ENCODE assay signal across 20 cellular contexts in the genomic region with DNA sequence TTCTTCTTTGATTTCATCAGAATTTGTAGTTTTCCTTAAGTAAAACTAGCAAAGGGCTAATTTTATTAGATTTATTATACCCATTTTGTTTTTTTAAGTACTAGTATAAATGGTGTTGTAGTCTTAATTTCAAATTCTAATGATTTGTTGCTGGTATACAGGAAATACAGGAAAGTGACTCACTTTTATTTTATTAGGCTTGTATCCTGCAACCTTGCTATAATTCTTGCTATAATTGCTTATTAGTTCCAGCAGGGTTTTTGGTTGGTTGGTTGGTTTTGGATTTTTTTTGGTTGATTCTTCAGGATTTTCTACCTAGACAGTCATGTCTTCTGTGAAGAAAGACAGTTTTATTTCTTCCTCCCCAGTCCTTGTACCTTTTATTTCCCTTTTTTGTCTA.
A peak's percentile ranks its signal among the peaks of the same experiment; 100 is the strongest.
DNase-seq lines count a peak whose midpoint lies in the region; ATAC-seq and TF ChIP-seq lines count a peak whose summit lies in the region.
"Had no signal": no experiment of that assay in that cellular context is flagged by ENCODE, and none has a peak within 500 bp of the region (broad histone marks: within the 10 kb centered on the region; RNA-seq: fewer than 3 reads in every experiment).

No MANE protein-coding gene starts in this region.

- H3K9ac ChIP-seq in Loucy (ENCODE audit: low read depth, low read length, poor library complexity, severe bottlenecking) (no peak overlapping the region), mesenchymal stem cell (ENCODE audit: low read length) (peak overlapping the region; percentile 24)

- peak; percentile 20 for DNase-seq in AG10803 (ENCODE audit: low read depth)
- DNase-seq in dermis blood vessel endothelial cell: peak; percentile 41
- no peak for DNase-seq in mesenchymal stem cell
- DNase-seq: AML-193; C1 segment of cervical spinal cord; Calu3; CD8-positive, alpha-beta memory T cell; GDM1; H9; HFFc6; NCI-H1092; NCI-H1436; NCI-H1930; NCI-H510A; NCI-H774 had no signal

- H3K9me3 ChIP-seq in Loucy (ENCODE audit: insufficient read depth, low read depth, low read length) (no peaks in the 10 kb centered on the region), mesenchymal stem cell (ENCODE audit: control insufficient read depth, low read length) (no peaks in the 10 kb centered on the region)

- ATAC-seq in activated CD4-positive, CD25-positive, alpha-beta regulatory T cell treated with anti-CD3 and anti-CD28 coated beads, Interleukin-2, amount 50 U/mL, for 24 hours: no peak
- ATAC-seq in HG02678 (IDR thresholded peaks at IDR 0.05; ENCODE audit: unreplicated experiment) (no peak), GM18517 (IDR thresholded peaks at IDR 0.05; ENCODE audit: unreplicated experiment) (no peak)
- ATAC-seq: Right ventricle myocardium inferior had no signal

- H3K4me1 ChIP-seq in Loucy (ENCODE audit: insufficient read depth, low read length, poor library complexity, severe bottlenecking): peaks cover 15% of the 10 kb centered on the region
- peaks cover 1% of the 10 kb centered on the region for H3K4me1 ChIP-seq in mesenchymal stem cell (ENCODE audit: control insufficient read depth, insufficient read depth, low read depth, low read length)

- peak overlapping the region; percentile 15 for H3K4me2 ChIP-seq in Loucy (ENCODE audit: low read depth, low read length, poor library complexity, severe bottlenecking)
- H3K4me2 ChIP-seq in mesenchymal stem cell (ENCODE audit: low read length, poor library complexity, severe bottlenecking): no peak overlapping the region

- H3K27me3 ChIP-seq in Loucy (ENCODE audit: insufficient read depth, low read length, poor library complexity, severe bottlenecking) (no peaks in the 10 kb centered on the region), mesenchymal stem cell (ENCODE audit: control insufficient read depth in 1 of 2, insufficient read depth in 1 of 2, low read length in 2 of 2) (no peaks in the 10 kb centered on the region)

- no peak overlapping the region for H3K14ac ChIP-seq in mesenchymal stem cell (ENCODE audit: low read length in 2 of 2)

- no peaks in the 10 kb centered on the region for H3F3A ChIP-seq in Loucy (ENCODE audit: low read depth)

- no peak overlapping the region for H2BK5ac ChIP-seq in mesenchymal stem cell (ENCODE audit: low read depth, low read length, poor library complexity, severe bottlenecking)

- H2AFZ ChIP-seq in Loucy (ENCODE audit: low read length) (no peak overlapping the region), mesenchymal stem cell (ENCODE audit: low read depth, low read length) (no peak overlapping the region)

- no peak overlapping the region for H4K8ac ChIP-seq in mesenchymal stem cell (ENCODE audit: low read length)

- H4K91ac ChIP-seq in mesenchymal stem cell (ENCODE audit: low read length): no peak overlapping the region

- TF ChIP-seq CTCF in AG10803 (conservative IDR thresholded peaks at IDR 0.05; ENCODE audit: low read length) (no peak), Loucy (conservative IDR thresholded peaks at IDR 0.05; ENCODE audit: low read length) (no peak)

- H2AK5ac ChIP-seq in mesenchymal stem cell (ENCODE audit: low read length, severe bottlenecking): no peak overlapping the region

- no peak overlapping the region for H2BK15ac ChIP-seq in mesenchymal stem cell (ENCODE audit: low read depth, poor library complexity, severe bottlenecking)

- H3K4me3 ChIP-seq in AG10803 (ENCODE audit: low read length) (no peak overlapping the region), Loucy (ENCODE audit: low read length, poor library complexity, severe bottlenecking) (peak overlapping the region; percentile 9), mesenchymal stem cell (ENCODE audit: insufficient read depth in 1 of 2, low read depth in 1 of 2, low read length in 2 of 2) (no peak overlapping the region)

- H2BK12ac ChIP-seq in mesenchymal stem cell (ENCODE audit: low read length in 2 of 2): no peak overlapping the region

- H3K36me3 ChIP-seq in Loucy (ENCODE audit: insufficient read depth, low read length): peaks cover 62% of the 10 kb centered on the region; the same call in 1 of the 2 replicates
- H3K36me3 ChIP-seq in mesenchymal stem cell (ENCODE audit: control insufficient read depth in 1 of 2, insufficient read depth in 2 of 2, low read depth in 1 of 2, low read length in 2 of 2): peaks cover 17 to 97% of the 10 kb centered on the region in 2 experiments

- no peaks in the 10 kb centered on the region for H3K79me2 ChIP-seq in Loucy (ENCODE audit: insufficient read depth, low read length)

- no peak overlapping the region for H3K18ac ChIP-seq in mesenchymal stem cell (ENCODE audit: low read depth in 1 of 2, low read length in 2 of 2)

- no peaks in the 10 kb centered on the region for H4K20me1 ChIP-seq in Loucy (ENCODE audit: insufficient read depth, low read length, poor library complexity, severe bottlenecking)

- H3K4ac ChIP-seq in mesenchymal stem cell (ENCODE audit: low read depth in 1 of 2, low read length in 2 of 2): no peak overlapping the region

- H3K23ac ChIP-seq in mesenchymal stem cell (ENCODE audit: low read length in 2 of 2): no peak overlapping the region

- H3K27ac ChIP-seq in mesenchymal stem cell (ENCODE audit: low read length, poor library complexity, severe bottlenecking): no peak overlapping the region

- peaks cover 13% of the 10 kb centered on the region for H3K79me1 ChIP-seq in mesenchymal stem cell (replicated peaks; ENCODE audit: low read length, poor library complexity, severe bottlenecking)

- no peaks in the 10 kb centered on the region for H3K9me2 ChIP-seq in Loucy (replicated peaks; ENCODE audit: low read depth, low read length)

- no peak overlapping the region for H2BK120ac ChIP-seq in mesenchymal stem cell (ENCODE audit: low read depth, low read length)
